In genomic region chr12:122312926-122313325, GRCh38 we compare ENCODE assay signal across 16 cellular contexts.
"Had no signal": no experiment of that assay in that cellular context is flagged by ENCODE, and none has a peak within 500 bp of the region (broad histone marks: within the 10 kb centered on the region; RNA-seq: fewer than 3 reads in every experiment).

No MANE protein-coding gene starts in this region.

- H3K9me3 ChIP-seq: ascending aorta, gastrocnemius medialis, right atrium auricular region, tibial nerve had no signal

- H3K4me3 Mint-ChIP-seq: stimulated activated memory B cell treated with anti-CD40 and anti-IgM and Interleukin-4, amounts not matched to agents 10 μg/mL and 1 μg/mL and 100 μg/mL, for 72 hours had no signal

- H3K4me3 ChIP-seq: ascending aorta, coronary artery, gastrocnemius medialis, hepatocyte, right atrium auricular region, smooth muscle cell, tibial nerve had no signal

- H3K27me3 Mint-ChIP-seq: stimulated activated memory B cell treated with anti-CD40 and anti-IgM and Interleukin-4, amounts not matched to agents 10 μg/mL and 1 μg/mL and 100 μg/mL, for 72 hours had no signal

- H2AFZ ChIP-seq: hepatocyte had no signal

- H3K27me3 ChIP-seq: ascending aorta, gastrocnemius medialis, hepatocyte, right atrium auricular region, tibial nerve had no signal

- FAIRE-seq: TTC549 had no signal

- DNase-seq: activated CD4-positive, alpha-beta T cell treated with anti-CD3 and anti-CD28 coated beads, Interleukin-2, amount 50 U/mL, for 48 hours; activated CD8-positive, alpha-beta memory T cell treated with anti-CD3 and anti-CD28 coated beads, Interleukin-2, amount 50 U/mL, for 4 hours; activated naive CD4-positive, alpha-beta T cell; effector CD8-positive, alpha-beta T cell; gastrocnemius medialis; posterior cingulate gyrus; T-helper 2 cell had no signal

- H3K4me1 Mint-ChIP-seq: stimulated activated memory B cell treated with anti-CD40 and anti-IgM and Interleukin-4, amounts not matched to agents 10 μg/mL and 1 μg/mL and 100 μg/mL, for 72 hours had no signal

- H3K79me2 ChIP-seq: hepatocyte had no signal

- H3K27ac ChIP-seq: ascending aorta, coronary artery, epithelial cell of prostate, hepatocyte, right atrium auricular region, tibial nerve had no signal

- H3K4me1 ChIP-seq: gastrocnemius medialis, right atrium auricular region, tibial nerve had no signal

- H3K27ac Mint-ChIP-seq: stimulated activated memory B cell treated with anti-CD40 and anti-IgM and Interleukin-4, amounts not matched to agents 10 μg/mL and 1 μg/mL and 100 μg/mL, for 72 hours had no signal

- H3K9me3 Mint-ChIP-seq: stimulated activated memory B cell treated with anti-CD40 and anti-IgM and Interleukin-4, amounts not matched to agents 10 μg/mL and 1 μg/mL and 100 μg/mL, for 72 hours had no signal

- H3K4me2 ChIP-seq: hepatocyte, smooth muscle cell had no signal
